15 cellular contexts compared by ENCODE assay signal in genomic region chr5:43702293-43702692, GRCh38.
"Had no signal": no experiment of that assay in that cellular context is flagged by ENCODE, and none has a peak within 500 bp of the region (broad histone marks: within the 10 kb centered on the region; RNA-seq: fewer than 3 reads in every experiment).

No MANE protein-coding gene starts in this region.

- H3K9me3 ChIP-seq: MG63, SJSA1 had no signal

- H3K4me1 ChIP-seq: SJSA1 had no signal

- H3K27ac ChIP-seq: SJSA1 had no signal

- DNase-seq: Karpas-422, KG1, MG63, NCI-H1436 treated with DMSO at 0.1 percent for 48 hours, NCI-H187 treated with DMSO at 0.1 percent for 48 hours, NCI-H2029 treated with DMSO at 0.1 percent for 48 hours, NCI-H2107, NCI-H2227 treated with DMSO at 0.1 percent for 48 hours, NCI-H526 treated with DMSO at 0.1 percent for 48 hours, NCI-H748 treated with DMSO at 0.1 percent for 48 hours, Right ventricle myocardium superior, RPMI8226, SIG-M5 had no signal

- H3K27me3 ChIP-seq: MG63, SJSA1 had no signal

- H3K4me3 ChIP-seq: MG63, SJSA1, SK-N-MC had no signal
